ENCODE assay signal across 9 cellular contexts in genomic region chr1:25906644-25907300, GRCh38. TPM values are rescaled to one million over a fixed set of nuclear protein-coding genes. Genes with fewer than 3 reads are reported as not detected.
DNase-seq lines count a peak whose midpoint lies in the region; ATAC-seq, FAIRE-seq and TF ChIP-seq lines count a peak whose summit lies in the region.
"Had no signal": no experiment of that assay in that cellular context is flagged by ENCODE, and none has a peak within 500 bp of the region (broad histone marks: within the 10 kb centered on the region; RNA-seq: fewer than 3 reads in every experiment).

No MANE protein-coding gene starts in this region.

- H3K36me3 Mint-ChIP-seq in T-cell, result no peaks in the 10 kb centered on the region

- peaks cover 16% of the 10 kb centered on the region for H3K4me1 ChIP-seq in ACC112 (ENCODE audit: control insufficient read depth, insufficient read depth, low read length, unreplicated experiment)
- H3K4me1 ChIP-seq in mesendoderm (ENCODE audit: control insufficient read depth, low read depth, low read length), result peaks cover 3% of the 10 kb centered on the region
- peaks cover 0 to 26% (median 18%) of the 10 kb centered on the region in 5 donors for H3K4me1 ChIP-seq in subcutaneous abdominal adipose tissue (ENCODE audit: control insufficient read depth in 5 of 5, insufficient read depth in 5 of 5, low read length in 5 of 5)

- no peak overlapping the region for H2AFZ ChIP-seq in ACC112 (ENCODE audit: low read length, unreplicated experiment)

- H3K4ac ChIP-seq in mesendoderm (ENCODE audit: low read depth, low read length), result peak overlapping the region; percentile 8

- H3K56ac ChIP-seq in mesendoderm (ENCODE audit: low read length), result peak overlapping the region; percentile 91

- peak overlapping the region; percentile 0 for H4K8ac ChIP-seq in mesendoderm (ENCODE audit: low read depth, low read length)

- no peaks in the 10 kb centered on the region for H3K9me3 Mint-ChIP-seq in T-cell

- H2AK5ac ChIP-seq in mesendoderm (ENCODE audit: low read length), result no peak overlapping the region

- no peak for FAIRE-seq in frontal cortex (lab: Jason Lieb, UNC)
- FAIRE-seq: endometrium had no signal

- H3K4me2 ChIP-seq in mesendoderm (ENCODE audit: low read length), result peak overlapping the region; percentile 0

- no peak overlapping the region for H4K5ac ChIP-seq in mesendoderm (ENCODE audit: low read length)

- peak overlapping the region; percentile 85 for H3K23ac ChIP-seq in mesendoderm (ENCODE audit: low read length)

- DNase-seq in HT-29 (ENCODE audit: low spot score), result peak; percentile 26
- peak in 28 of 34 experiments; percentile 8 to 43 (median 26) for DNase-seq in T-cell
- DNase-seq in coronary artery (ENCODE audit: low spot score), result no peak
- DNase-seq in mesendoderm, result peak; percentile 53
- DNase-seq in frontal cortex (ENCODE audit: low spot score in 2 of 2), result no peak

- TF ChIP-seq CTCF in coronary artery (IDR thresholded peaks at IDR 0.05), result no peak

- peak overlapping the region; percentile 90; the same call in 1 of the 2 replicates for H3K4me3 ChIP-seq in ACC112 (ENCODE audit: low read depth, low read length)
- H3K4me3 ChIP-seq in coronary artery, result peak overlapping the region; percentile 97
- H3K4me3 ChIP-seq in mesendoderm (ENCODE audit: low read length), result peak overlapping the region; percentile 0
- peak overlapping the region in 3 of 5 donors; percentile 55 to 72 (median 65) for H3K4me3 ChIP-seq in subcutaneous abdominal adipose tissue (ENCODE audit: low read depth in 1 of 5, low read length in 5 of 5)

- POLR2A ChIA-PET in T-cell (lab: Charles Lee), result interaction anchor here in 1 of 2 donors (0.6 to 1.6 kb wide), 2 partner anchors 91 to 117 kb away, joined by 3 read pairs; partner anchors contain the start of gene PAFAH2

- H3K27me3 Mint-ChIP-seq in T-cell, result no peaks in the 10 kb centered on the region

- H3K79me1 ChIP-seq in mesendoderm (ENCODE audit: low read length), result peaks cover 7% of the 10 kb centered on the region

- H2BK120ac ChIP-seq in mesendoderm (ENCODE audit: low read depth, low read length), result no peak overlapping the region

- H3K79me2 ChIP-seq in ACC112 (ENCODE audit: control insufficient read depth, insufficient read depth, low read length, unreplicated experiment) (peaks cover 27% of the 10 kb centered on the region), mesendoderm (ENCODE audit: control insufficient read depth, insufficient read depth, low read length) (peaks cover 25% of the 10 kb centered on the region)

- H3K4me1 Mint-ChIP-seq in T-cell, result peaks cover 24 to 26% (median 25%) of the 10 kb centered on the region in 3 donors

- H3K27ac Mint-ChIP-seq in T-cell, result peak overlapping the region; percentile 45 to 76

- H2BK5ac ChIP-seq in mesendoderm (ENCODE audit: low read length), result no peak overlapping the region

- peak overlapping the region; percentile 86 to 90 (median 87) for H3K4me3 Mint-ChIP-seq in T-cell

- no CpG with 5 or more reads among the region's 34 CpGs for WGBS in mesendoderm (ENCODE audit: extremely low coverage, insufficient coverage, low lambda C conversion rate)

- peak overlapping the region; percentile 20 for H2BK15ac ChIP-seq in mesendoderm (replicated peaks; ENCODE audit: low read depth)

- H3K27ac ChIP-seq in ACC112 (ENCODE audit: low read depth, low read length) (no peak overlapping the region), coronary artery (peak overlapping the region; percentile 75 to 88), mesendoderm (ENCODE audit: low read depth, low read length) (no peak overlapping the region), subcutaneous abdominal adipose tissue (ENCODE audit: low read depth, low read length) (no peak overlapping the region)

- H3K27me3 ChIP-seq in ACC112 (ENCODE audit: insufficient read depth, low read length) (no peaks in the 10 kb centered on the region), mesendoderm (ENCODE audit: insufficient read depth, low read length, poor library complexity) (no peaks in the 10 kb centered on the region), subcutaneous abdominal adipose tissue (ENCODE audit: control insufficient read depth in 5 of 5, insufficient read depth in 4 of 5, low read length in 5 of 5) (no peaks in the 10 kb centered on the region)

- ATAC-seq in T-cell (replicated peaks in 1 of 4) (peak in 1 of 4 experiments; percentile 25), HG03139 (IDR thresholded peaks at IDR 0.05; ENCODE audit: unreplicated experiment) (no peak)

- H3K9ac ChIP-seq in mesendoderm (ENCODE audit: low read length) (peak overlapping the region; percentile 23), subcutaneous abdominal adipose tissue (ENCODE audit: low read length in 5 of 5) (peak overlapping the region in 1 of 5 donors; percentile 14)

- H3K18ac ChIP-seq in mesendoderm (ENCODE audit: low read length), result peak overlapping the region; percentile 53

- H3K36me3 ChIP-seq in ACC112 (ENCODE audit: insufficient read depth, low read length) (peaks cover 15% of the 10 kb centered on the region), mesendoderm (ENCODE audit: control insufficient read depth, insufficient read depth, low read length) (peaks cover 4% of the 10 kb centered on the region), subcutaneous abdominal adipose tissue (ENCODE audit: control insufficient read depth in 5 of 5, insufficient read depth in 5 of 5, low read length in 5 of 5) (peaks cover 0 to 5% (median 4%) of the 10 kb centered on the region in 5 donors)

- H3K9me3 ChIP-seq in subcutaneous abdominal adipose tissue (ENCODE audit: control insufficient read depth in 5 of 5, low read length in 5 of 5), result no peaks in the 10 kb centered on the region

- CTCF ChIA-PET in T-cell (lab: Charles Lee), result interaction anchor here in 1 of 2 donors (1.6 to 15.3 kb wide), 3 partner anchors 10 to 92 kb away, joined by 3 to 311 read pairs (median 54); partner anchors contain the start of gene PAFAH2

RNA-seq across cellular contexts. Expression of gene STMN1, which starts 0.6 kb away (rescaled TPM):
- total RNA-seq in HT-29 (2014; rRNA removed; shearing (Covaris generic)), result 80.1 and 83.8 TPM in 2 replicates
- total RNA-seq in T-cell (10 to 100 TPM; 28.4 to 54.2 (median 45.2) TPM), frontal cortex (1,181 TPM)
- polyA plus RNA-seq in mesendoderm (2013, experiment 1 of 2), result 531 TPM
- polyA plus RNA-seq in mesendoderm (2013, experiment 2 of 2), result 528 TPM

RNA-seq across cellular contexts. Expression of gene PAQR7, which starts 31.3 kb away (rescaled TPM):
- 4.0 and 5.7 TPM in 2 replicates for total RNA-seq in HT-29 (2014; rRNA removed; shearing (Covaris generic))
- total RNA-seq in T-cell (1 to 10 TPM; 1.9 to 3.8 (median 3.0) TPM), frontal cortex (8.6 TPM)
- 3.7 TPM for polyA plus RNA-seq in mesendoderm (2013, experiment 1 of 2)
- polyA plus RNA-seq in mesendoderm (2013, experiment 2 of 2), result 3.5 TPM

RNA-seq across cellular contexts. Expression of gene AUNIP, which starts 47.5 kb away (rescaled TPM):
- total RNA-seq in HT-29 (2014; rRNA removed; shearing (Covaris generic)), result 8.3 and 11.4 TPM in 2 replicates
- total RNA-seq in T-cell (under 1 TPM in 2 of 5 donors, not detected in 3; 0.20 to 0.35 TPM), frontal cortex (0.82 TPM)
- polyA plus RNA-seq in mesendoderm (2013, experiment 1 of 2), result 17.7 TPM
- polyA plus RNA-seq in mesendoderm (2013, experiment 2 of 2), result 17.8 TPM

Comparison
In these comparisons a context has a peak if more than half of its experiments do, and no peak if none do; other contexts are left out.
1. H3K27ac ChIP-seq: peak in coronary artery (2 of 2); none in ACC112 (single experiment), mesendoderm (single experiment) and subcutaneous abdominal adipose tissue (single experiment).
2. H3K4me3 ChIP-seq: peak in every context shown above with its lines; median percentile 97 in coronary artery; 90 in ACC112; 65 in subcutaneous abdominal adipose tissue; 0 in mesendoderm.
3. DNase-seq: peak in HT-29 (single experiment), T-cell (28 of 34) and mesendoderm (single experiment); none in coronary artery (single experiment) and frontal cortex (0 of 2).
4. RNA of gene STMN1, which starts 0.6 kb away (total RNA-seq): 1,181 TPM in frontal cortex (single experiment); 80.1 to 83.8 TPM in HT-29 and 28.4 to 54.2 TPM in T-cell; every median in the first group is over 10 times any median in the second.